In the genomic region with DNA sequence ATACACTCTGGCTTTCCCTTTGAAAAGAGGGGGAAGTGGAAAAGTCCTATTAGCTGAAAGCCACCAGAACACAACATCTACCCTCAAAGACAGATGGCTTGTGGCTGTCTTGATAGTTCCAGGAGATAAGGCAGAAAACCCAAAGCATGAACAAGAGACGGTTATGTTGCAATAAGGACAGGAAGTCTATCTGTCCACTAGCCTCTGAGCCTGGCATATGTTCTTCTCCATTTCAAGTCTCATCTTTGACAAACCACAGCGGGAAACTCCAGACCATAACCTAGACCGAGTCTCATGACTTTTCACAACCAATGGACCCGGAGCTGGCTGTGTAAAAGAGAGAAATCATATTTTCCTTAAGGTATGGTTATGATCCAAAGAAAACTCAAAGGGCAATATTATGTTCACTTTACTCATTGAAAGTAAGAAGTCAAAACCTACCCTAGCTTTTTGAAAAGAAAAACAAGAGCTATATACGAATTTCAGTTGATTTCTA, we compare ENCODE assay signal across 1 cellular context.
TF ChIP-seq lines count a peak whose summit lies in the region.

No MANE protein-coding gene starts in this region.

TF ChIP-seq in GM12878, 131 proteins besides CTCF, POLR2A, EP300 and RAD21 (continued from another document):
- TF ChIP-seq, protein P1, sequence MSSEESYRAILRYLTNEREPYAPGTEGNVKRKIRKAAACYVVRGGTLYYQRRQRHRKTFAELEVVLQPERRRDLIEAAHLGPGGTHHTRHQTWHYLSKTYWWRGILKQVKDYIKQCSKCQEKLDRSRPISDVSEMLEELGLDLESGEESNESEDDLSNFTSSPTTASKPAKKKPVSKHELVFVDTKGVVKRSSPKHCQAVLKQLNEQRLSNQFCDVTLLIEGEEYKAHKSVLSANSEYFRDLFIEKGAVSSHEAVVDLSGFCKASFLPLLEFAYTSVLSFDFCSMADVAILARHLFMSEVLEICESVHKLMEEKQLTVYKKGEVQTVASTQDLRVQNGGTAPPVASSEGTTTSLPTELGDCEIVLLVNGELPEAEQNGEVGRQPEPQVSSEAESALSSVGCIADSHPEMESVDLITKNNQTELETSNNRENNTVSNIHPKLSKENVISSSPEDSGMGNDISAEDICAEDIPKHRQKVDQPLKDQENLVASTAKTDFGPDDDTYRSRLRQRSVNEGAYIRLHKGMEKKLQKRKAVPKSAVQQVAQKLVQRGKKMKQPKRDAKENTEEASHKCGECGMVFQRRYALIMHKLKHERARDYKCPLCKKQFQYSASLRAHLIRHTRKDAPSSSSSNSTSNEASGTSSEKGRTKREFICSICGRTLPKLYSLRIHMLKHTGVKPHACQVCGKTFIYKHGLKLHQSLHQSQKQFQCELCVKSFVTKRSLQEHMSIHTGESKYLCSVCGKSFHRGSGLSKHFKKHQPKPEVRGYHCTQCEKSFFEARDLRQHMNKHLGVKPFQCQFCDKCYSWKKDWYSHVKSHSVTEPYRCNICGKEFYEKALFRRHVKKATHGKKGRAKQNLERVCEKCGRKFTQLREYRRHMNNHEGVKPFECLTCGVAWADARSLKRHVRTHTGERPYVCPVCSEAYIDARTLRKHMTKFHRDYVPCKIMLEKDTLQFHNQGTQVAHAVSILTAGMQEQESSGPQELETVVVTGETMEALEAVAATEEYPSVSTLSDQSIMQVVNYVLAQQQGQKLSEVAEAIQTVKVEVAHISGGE (CRISPR knock-in tag; IDR thresholded peaks at IDR 0.05), result no peak
- TF ChIP-seq ZZZ3 (IDR thresholded peaks at IDR 0.05; ENCODE audit: control insufficient read depth, insufficient read length, low read depth) (no peak), ZNF384 (IDR thresholded peaks at IDR 0.05; ENCODE audit: borderline replicate concordance, low read depth, low read length) (no peak), IKZF2 (IDR thresholded peaks at IDR 0.05) (peak; percentile 79 to 82), SMAD5 (IDR thresholded peaks at IDR 0.05; ENCODE audit: low read depth) (no peak), IKZF1 (conservative IDR thresholded peaks at IDR 0.05) (peak; percentile 80), NBN (IDR thresholded peaks at IDR 0.05) (no peak), FOXK2 (IDR thresholded peaks at IDR 0.05) (no peak), GATAD2B (conservative IDR thresholded peaks at IDR 0.05; ENCODE audit: low read depth) (no peak), RFX5 (IDR thresholded peaks at IDR 0.05; ENCODE audit: low read depth, low read length) (no peak), CREM (IDR thresholded peaks at IDR 0.05; ENCODE audit: low read depth) (no peak; the same call in 1 of the 2 replicates), NFXL1 (IDR thresholded peaks at IDR 0.05; ENCODE audit: borderline replicate concordance) (no peak), ESRRA (IDR thresholded peaks at IDR 0.05; ENCODE audit: low read length) (no peak), POLR2AphosphoS5 (IDR thresholded peaks at IDR 0.05; ENCODE audit: low read length) (peak; percentile 60; the same call in 1 of the 2 replicates), BHLHE40 (IDR thresholded peaks at IDR 0.05; ENCODE audit: borderline replicate concordance in 1 of 2, low read depth in 2 of 2, low read length in 1 of 2) (no peak; a peak in 1 of 4 replicates), TAF1 (IDR thresholded peaks at IDR 0.05; ENCODE audit: borderline replicate concordance, low read depth, low read length) (no peak), SUPT20H (IDR thresholded peaks at IDR 0.05; ENCODE audit: borderline replicate concordance, control insufficient read depth, low read depth, low read length) (no peak), MYB (IDR thresholded peaks at IDR 0.05; ENCODE audit: borderline replicate concordance, low read depth, low read length) (no peak), SP1 (IDR thresholded peaks at IDR 0.05; ENCODE audit: low read depth, low read length) (no peak), BCL11A (IDR thresholded peaks at IDR 0.05; ENCODE audit: low read depth, low read length) (no peak), KLF5 (IDR thresholded peaks at IDR 0.05; ENCODE audit: partially characterized antibody) (no peak), CBX5 (IDR thresholded peaks at IDR 0.05; ENCODE audit: low read depth) (no peak), CREB1 (IDR thresholded peaks at IDR 0.05; ENCODE audit: low read depth) (0 out of 2 replicates have a peak, but pooled peaks have one; percentile 20), TBL1XR1 (IDR thresholded peaks at IDR 0.05; ENCODE audit: low read depth, low read length) (no peak)
- TF ChIP-seq, protein P2, sequence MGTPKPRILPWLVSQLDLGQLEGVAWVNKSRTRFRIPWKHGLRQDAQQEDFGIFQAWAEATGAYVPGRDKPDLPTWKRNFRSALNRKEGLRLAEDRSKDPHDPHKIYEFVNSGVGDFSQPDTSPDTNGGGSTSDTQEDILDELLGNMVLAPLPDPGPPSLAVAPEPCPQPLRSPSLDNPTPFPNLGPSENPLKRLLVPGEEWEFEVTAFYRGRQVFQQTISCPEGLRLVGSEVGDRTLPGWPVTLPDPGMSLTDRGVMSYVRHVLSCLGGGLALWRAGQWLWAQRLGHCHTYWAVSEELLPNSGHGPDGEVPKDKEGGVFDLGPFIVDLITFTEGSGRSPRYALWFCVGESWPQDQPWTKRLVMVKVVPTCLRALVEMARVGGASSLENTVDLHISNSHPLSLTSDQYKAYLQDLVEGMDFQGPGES (IDR thresholded peaks at IDR 0.05), result no peak
- TF ChIP-seq, protein P3, sequence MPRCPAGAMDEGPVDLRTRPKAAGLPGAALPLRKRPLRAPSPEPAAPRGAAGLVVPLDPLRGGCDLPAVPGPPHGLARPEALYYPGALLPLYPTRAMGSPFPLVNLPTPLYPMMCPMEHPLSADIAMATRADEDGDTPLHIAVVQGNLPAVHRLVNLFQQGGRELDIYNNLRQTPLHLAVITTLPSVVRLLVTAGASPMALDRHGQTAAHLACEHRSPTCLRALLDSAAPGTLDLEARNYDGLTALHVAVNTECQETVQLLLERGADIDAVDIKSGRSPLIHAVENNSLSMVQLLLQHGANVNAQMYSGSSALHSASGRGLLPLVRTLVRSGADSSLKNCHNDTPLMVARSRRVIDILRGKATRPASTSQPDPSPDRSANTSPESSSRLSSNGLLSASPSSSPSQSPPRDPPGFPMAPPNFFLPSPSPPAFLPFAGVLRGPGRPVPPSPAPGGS (IDR thresholded peaks at IDR 0.05; ENCODE audit: borderline replicate concordance, insufficient read depth, low read depth, low read length, poor library complexity, severe bottlenecking), result no peak
